18 cellular contexts compared by ENCODE assay signal in the genomic region with DNA sequence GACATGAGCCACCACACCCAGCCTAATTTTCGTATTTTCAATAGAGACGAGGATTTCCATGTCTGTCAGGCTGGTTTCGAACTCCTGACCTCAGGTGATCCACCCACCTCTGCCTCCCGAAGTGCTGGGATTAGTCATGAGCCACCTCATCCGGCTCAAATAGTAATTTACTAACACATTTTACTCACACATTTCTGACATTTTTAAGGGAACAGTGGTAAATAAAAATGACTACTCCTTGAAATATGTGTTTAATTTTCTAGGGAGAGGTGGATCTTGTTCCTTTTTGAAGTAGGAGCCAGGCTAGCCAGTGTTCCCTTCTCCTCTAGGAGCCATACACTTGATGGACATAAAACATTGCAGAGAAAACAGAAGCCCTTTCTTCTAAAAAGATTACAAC. TPM values are rescaled to one million over a fixed set of nuclear protein-coding genes. Genes with fewer than 3 reads are reported as not detected.
A peak's percentile ranks its signal among the peaks of the same experiment; 100 is the strongest.
DNase-seq lines count a peak whose midpoint lies in the region; ATAC-seq and TF ChIP-seq lines count a peak whose summit lies in the region.
"Had no signal": no experiment of that assay in that cellular context is flagged by ENCODE, and none has a peak within 500 bp of the region (broad histone marks: within the 10 kb centered on the region; RNA-seq: fewer than 3 reads in every experiment).

No MANE protein-coding gene starts in this region.

- no peak overlapping the region for H3K4me3 Mint-ChIP-seq in Calu3 (ENCODE audit: low read depth, unreplicated experiment)
- H3K4me3 Mint-ChIP-seq: CD14-positive monocyte; natural killer cell treated with Interleukin-12 subunit alpha and Interleukin-12 subunit beta and Interleukin-15 and Interleukin-18, amount 100 ng/mL, for 72 hours had no signal

- DNase-seq in Calu3 (no peak), NCI-H226 (peak; percentile 81), mammary epithelial cell (peak; percentile 80), lung (ENCODE audit: low spot score) (no peak), DMS 273 treated with DMSO at 0.1 percent for 48 hours (lab: John Stamatoyannopoulos, UW) (no peak), medulla oblongata (ENCODE audit: extremely low spot score) (no peak)
- DNase-seq: KBM-7; left ventricle myocardium superior; SJCRH30; stimulated activated CD4-positive, alpha-beta T cell treated with anti-CD3 and anti-CD28 coated beads, Interleukin-4, amount 100 ng/mL, for 1 hour had no signal

- H3K36me3 ChIP-seq in mammary epithelial cell (ENCODE audit: insufficient read depth, low read length) (no peaks in the 10 kb centered on the region), lung (ENCODE audit: control insufficient read depth in 2 of 2, insufficient read depth in 2 of 2, low read length in 2 of 2) (no peaks in the 10 kb centered on the region)
- H3K36me3 ChIP-seq: cardiac muscle cell, right atrium auricular region, SJCRH30, tibial nerve had no signal

- no peaks in the 10 kb centered on the region for H4K20me1 ChIP-seq in mammary epithelial cell (ENCODE audit: insufficient read depth, low read length)

- intact Hi-C loops in Calu3 (cut with micrococcal nuclease; ENCODE audit: unreplicated experiment): no loop called here
- intact Hi-C loops in mammary epithelial cell (cut with micrococcal nuclease): loop anchor here (2.0 to 5.0 kb wide), 2 partner anchors 56 to 99 kb away; partner anchors contain the start of gene ERBIN

- peak overlapping the region; percentile 35 for H3K27ac ChIP-seq in mammary epithelial cell (ENCODE audit: insufficient read depth, low read depth, low read length)
- no peak overlapping the region for H3K27ac ChIP-seq in lung (ENCODE audit: low read depth in 1 of 2, low read length in 1 of 2)
- H3K27ac ChIP-seq: cardiac muscle cell, hepatocyte, right atrium auricular region, SJCRH30, tibial nerve had no signal

- H3K4me1 Mint-ChIP-seq in Calu3 (ENCODE audit: low read depth, unreplicated experiment): peaks cover 28% of the 10 kb centered on the region

- peaks cover 5% of the 10 kb centered on the region for H3K36me3 Mint-ChIP-seq in Calu3 (ENCODE audit: insufficient read depth, unreplicated experiment)
- H3K36me3 Mint-ChIP-seq: natural killer cell treated with Interleukin-12 subunit alpha and Interleukin-12 subunit beta and Interleukin-15 and Interleukin-18, amount 100 ng/mL, for 72 hours had no signal

- H3K27me3 ChIP-seq in mammary epithelial cell (ENCODE audit: insufficient read depth, low read length) (no peaks in the 10 kb centered on the region), lung (ENCODE audit: control insufficient read depth, insufficient read depth) (no peaks in the 10 kb centered on the region)
- H3K27me3 ChIP-seq: cardiac muscle cell, hepatocyte, right atrium auricular region, SJCRH30, tibial nerve had no signal

- peaks cover 26% of the 10 kb centered on the region for H3K4me1 ChIP-seq in mammary epithelial cell (ENCODE audit: insufficient read depth, low read length)
- peaks cover 0 to 5% of the 10 kb centered on the region in 2 donors for H3K4me1 ChIP-seq in lung (ENCODE audit: control insufficient read depth in 2 of 2, insufficient read depth in 2 of 2, low read length in 2 of 2)
- H3K4me1 ChIP-seq: tibial nerve had no signal

- TF ChIP-seq CTCF in Calu3 (IDR thresholded peaks at IDR 0.05; ENCODE audit: unreplicated experiment) (no peak), mammary epithelial cell (conservative IDR thresholded peaks at IDR 0.05 in 1 of 2, IDR thresholded peaks at IDR 0.05 in 1 of 2; ENCODE audit: extremely low read depth in 1 of 2, insufficient read depth in 1 of 2, low read depth in 1 of 2, low read length in 2 of 2) (no peak), lung (IDR thresholded peaks at IDR 0.05; ENCODE audit: control extremely low read depth, extremely low read depth) (no peak)

- peak; percentile 31 for ATAC-seq in lung (ENCODE audit: insufficient read depth, low FRiP score)
- ATAC-seq in GM18867 (IDR thresholded peaks at IDR 0.05; ENCODE audit: unreplicated experiment): no peak
- ATAC-seq in HG03139 (IDR thresholded peaks at IDR 0.05; ENCODE audit: unreplicated experiment): no peak
- ATAC-seq: left ventricle myocardium superior; natural killer cell treated with Interleukin-12 subunit alpha and Interleukin-12 subunit beta and Interleukin-15 and Interleukin-18, amount 100 ng/mL, for 72 hours had no signal

- H3K9ac ChIP-seq in mammary epithelial cell (ENCODE audit: insufficient read depth, low read length): no peak overlapping the region

- peaks cover 3% of the 10 kb centered on the region for H3K9me3 Mint-ChIP-seq in Calu3 (ENCODE audit: low read depth, unreplicated experiment)
- H3K9me3 Mint-ChIP-seq: natural killer cell treated with Interleukin-12 subunit alpha and Interleukin-12 subunit beta and Interleukin-15 and Interleukin-18, amount 100 ng/mL, for 72 hours had no signal

- CTCF ChIA-PET in Calu3 (lab: Charles Lee): interaction anchor here (0.5 kb wide), 1 partner anchor 9 kb away, joined by 5 read pairs; no protein-coding TSS in a partner anchor
- CTCF ChIA-PET in mammary epithelial cell (lab: Charles Lee; ENCODE audit: low non-redundant PET): no interaction called here

- H3K4me3 ChIP-seq in mammary epithelial cell (replicated peaks in 1 of 3; ENCODE audit: insufficient read depth in 1 of 3, low read depth in 2 of 3, low read length in 3 of 3): no peak overlapping the region
- no peak overlapping the region for H3K4me3 ChIP-seq in lung
- H3K4me3 ChIP-seq: cardiac muscle cell, hepatocyte, right atrium auricular region, SJCRH30, tibial nerve had no signal

- in situ Hi-C loops in mammary epithelial cell (cut with MboI; ENCODE audit: low sequenced_read_pairs in 2 of 2): no loop called here

- no peak overlapping the region for H3K4me2 ChIP-seq in mammary epithelial cell (ENCODE audit: insufficient read depth, low read depth, low read length)
- H3K4me2 ChIP-seq: hepatocyte had no signal

- no peaks in the 10 kb centered on the region for H3K9me3 ChIP-seq in mammary epithelial cell (replicated peaks; ENCODE audit: insufficient read depth, low read length)
- H3K9me3 ChIP-seq in lung (ENCODE audit: control insufficient read depth in 2 of 2, insufficient read depth in 1 of 2, low read length in 1 of 2): no peaks in the 10 kb centered on the region
- H3K9me3 ChIP-seq: right atrium auricular region, SJCRH30, tibial nerve had no signal

- dilution Hi-C loops in mammary epithelial cell (cut with HindIII; ENCODE audit: low sequenced_read_pairs): no loop called here

- BruUV-seq in Calu3 (replicated peaks; lab: Mats Ljungman, UMichigan) (no TSS peak), mammary epithelial cell (replicated peaks; lab: Mats Ljungman, UMichigan) (no TSS peak)

- peak overlapping the region; percentile 36 for H3K27ac Mint-ChIP-seq in Calu3 (ENCODE audit: unreplicated experiment)
- H3K27ac Mint-ChIP-seq: CD14-positive monocyte; natural killer cell treated with Interleukin-12 subunit alpha and Interleukin-12 subunit beta and Interleukin-15 and Interleukin-18, amount 100 ng/mL, for 72 hours had no signal

- no peak overlapping the region for H2AFZ ChIP-seq in mammary epithelial cell (ENCODE audit: low read depth, low read length)
- H2AFZ ChIP-seq: hepatocyte had no signal

- H3K79me2 ChIP-seq in mammary epithelial cell (ENCODE audit: insufficient read depth, low read length): no peaks in the 10 kb centered on the region
- H3K79me2 ChIP-seq: hepatocyte had no signal

- WGBS in mammary epithelial cell (ENCODE audit: low coverage, missing lambda C conversion rate): 11% methylated on average over 5 of the region's 5 CpGs
- 76 to 81% methylated on average over 5 of the region's 5 CpGs for WGBS in lung, 2 donors

- no peaks in the 10 kb centered on the region for H3K27me3 Mint-ChIP-seq in Calu3 (ENCODE audit: unreplicated experiment)

RNA-seq across cellular contexts. Expression of gene ERBIN, which starts 55.2 kb away (rescaled TPM):
- 81.4 and 98.4 TPM in 2 replicates for total RNA-seq in Calu3 (2022)
- total RNA-seq in mammary epithelial cell: 100 to 1,000 TPM in 1 of 2 donors, 10 to 100 TPM in 1; 65.8 to 102 TPM
- 18.1 TPM for polyA plus RNA-seq in mammary epithelial cell
- polyA minus RNA-seq in mammary epithelial cell: 46.1 TPM
- 100 to 1,000 TPM in 1 of 2 donors, 10 to 100 TPM in 1; 57.5 to 235 TPM for total RNA-seq in lung
- polyA plus RNA-seq in lung: 10 to 100 TPM; 13.8 to 26.3 TPM

Comparison
In these comparisons a context has a peak if more than half of its experiments do, and no peak if none do; other contexts are left out.
1. DNase-seq: peak in NCI-H226 (single experiment) and mammary epithelial cell (single experiment); none in Calu3 (single experiment), lung (single experiment), DMS 273 treated with DMSO at 0.1 percent for 48 hours (single experiment) and medulla oblongata (single experiment).